Comparison of ENCODE assay signal across 1 cellular context in the genomic region with DNA sequence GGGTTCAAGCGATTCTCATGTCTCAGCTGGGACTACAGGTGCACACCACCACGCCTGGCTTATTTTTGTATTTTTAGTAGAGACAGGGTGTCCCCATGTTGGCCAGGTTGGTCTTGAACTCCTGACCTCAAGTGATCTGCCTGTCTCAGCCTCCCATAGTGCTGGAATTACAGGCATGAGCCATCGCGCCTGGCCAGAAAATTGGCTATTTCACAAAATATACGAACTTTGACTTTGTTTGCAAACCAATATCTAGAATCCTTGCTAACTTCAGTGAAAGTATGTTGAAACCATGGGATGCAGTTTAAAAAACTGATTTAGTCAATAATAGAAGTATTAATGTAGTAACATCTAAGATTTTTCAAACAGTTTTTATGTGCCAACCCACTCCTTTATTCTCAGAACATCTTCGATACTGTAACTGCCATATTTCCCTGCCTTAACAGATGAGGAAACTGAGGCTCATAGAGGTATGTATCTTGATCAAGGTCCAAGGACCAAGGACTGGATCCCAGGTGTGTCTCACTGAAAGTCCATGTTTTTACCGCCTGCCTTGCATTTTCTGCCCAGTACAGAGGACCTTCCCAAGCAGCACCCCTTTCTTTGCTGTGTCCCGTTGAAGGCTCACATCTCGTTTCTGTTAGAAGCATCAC.
A peak's percentile ranks its signal among the peaks of the same experiment; 100 is the strongest.
TF ChIP-seq lines count a peak whose summit lies in the region.

No MANE protein-coding gene starts in this region.

TF ChIP-seq in liver, 16 proteins besides CTCF, POLR2A, EP300 and RAD21 (continued from another document):
- TF ChIP-seq TAF1 (conservative IDR thresholded peaks at IDR 0.05) (no peak), RXRA (IDR thresholded peaks at IDR 0.05) (peak; percentile 88 to 95), FOXA1 (IDR thresholded peaks at IDR 0.05) (no peak), NR2F2 (IDR thresholded peaks at IDR 0.05) (peak; percentile 59), HNF4A (conservative IDR thresholded peaks at IDR 0.05) (peak; percentile 90 to 93)
- TF ChIP-seq, protein P1, sequence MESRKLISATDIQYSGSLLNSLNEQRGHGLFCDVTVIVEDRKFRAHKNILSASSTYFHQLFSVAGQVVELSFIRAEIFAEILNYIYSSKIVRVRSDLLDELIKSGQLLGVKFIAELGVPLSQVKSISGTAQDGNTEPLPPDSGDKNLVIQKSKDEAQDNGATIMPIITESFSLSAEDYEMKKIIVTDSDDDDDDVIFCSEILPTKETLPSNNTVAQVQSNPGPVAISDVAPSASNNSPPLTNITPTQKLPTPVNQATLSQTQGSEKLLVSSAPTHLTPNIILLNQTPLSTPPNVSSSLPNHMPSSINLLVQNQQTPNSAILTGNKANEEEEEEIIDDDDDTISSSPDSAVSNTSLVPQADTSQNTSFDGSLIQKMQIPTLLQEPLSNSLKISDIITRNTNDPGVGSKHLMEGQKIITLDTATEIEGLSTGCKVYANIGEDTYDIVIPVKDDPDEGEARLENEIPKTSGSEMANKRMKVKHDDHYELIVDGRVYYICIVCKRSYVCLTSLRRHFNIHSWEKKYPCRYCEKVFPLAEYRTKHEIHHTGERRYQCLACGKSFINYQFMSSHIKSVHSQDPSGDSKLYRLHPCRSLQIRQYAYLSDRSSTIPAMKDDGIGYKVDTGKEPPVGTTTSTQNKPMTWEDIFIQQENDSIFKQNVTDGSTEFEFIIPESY (IDR thresholded peaks at IDR 0.05): peak; percentile 70
